In genomic region chr2:98781822-98782221, GRCh38 we compare ENCODE assay signal across 8 cellular contexts. TPM values are rescaled to one million over a fixed set of nuclear protein-coding genes. Genes with fewer than 3 reads are reported as not detected.
"Had no signal": no experiment of that assay in that cellular context is flagged by ENCODE, and none has a peak within 500 bp of the region (broad histone marks: within the 10 kb centered on the region; RNA-seq: fewer than 3 reads in every experiment).

No MANE protein-coding gene starts in this region.

- H3K4me2 ChIP-seq: KMS-11 had no signal

- H3K9ac ChIP-seq: KMS-11 had no signal

- DNase-seq: IMR-90, Karpas-422, KBM-7, KG1 had no signal

- FAIRE-seq: HTR-8/SVneo, K562 had no signal

- H3K27ac ChIP-seq: HL-60, KMS-11 had no signal

- H3K4me3 ChIP-seq: K562 had no signal

- ATAC-seq: K562 had no signal

RNA-seq across cellular contexts. Expression of gene MGAT4A, which starts 50.9 kb away (rescaled TPM):
- polyA plus RNA-seq: IMR-90 had no signal
